35 cellular contexts compared by ENCODE assay signal in genomic region chr7:86837235-86837634, GRCh38.
"Had no signal": no experiment of that assay in that cellular context is flagged by ENCODE, and none has a peak within 500 bp of the region (broad histone marks: within the 10 kb centered on the region; RNA-seq: fewer than 3 reads in every experiment).

No MANE protein-coding gene starts in this region.

- DNase-seq: activated CD4-positive, alpha-beta memory T cell treated with anti-CD3 and anti-CD28 coated beads, Interleukin-2, amount 10 ng/mL, durations not matched to agents 7 days and 5 days; activated CD4-positive, alpha-beta T cell treated with anti-CD3 and anti-CD28 coated beads for 1 hour; activated CD4-positive, alpha-beta T cell treated with anti-CD3 and anti-CD28 coated beads for 36 hours; activated CD4-positive, alpha-beta T cell treated with anti-CD3 and anti-CD28 coated beads for 48 hours; activated CD4-positive, alpha-beta T cell treated with anti-CD3 and anti-CD28 coated beads, Interleukin-2, amount 10 ng/mL, durations not matched to agents 7 days and 5 days; activated CD4-positive, alpha-beta T cell treated with anti-CD3 and anti-CD28 coated beads, Interleukin-2, amount 50 U/mL, for 48 hours; activated CD4-positive, CD25-positive, alpha-beta regulatory T cell; activated CD8-positive, alpha-beta memory T cell treated with anti-CD3 and anti-CD28 coated beads for 24 hours; activated CD8-positive, alpha-beta memory T cell treated with anti-CD3 and anti-CD28 coated beads, Interleukin-2, amount 10 ng/mL, durations not matched to agents 7 days and 5 days; activated CD8-positive, alpha-beta memory T cell treated with anti-CD3 and anti-CD28 coated beads, Interleukin-2, amount 50 U/mL, for 48 hours; activated CD8-positive, alpha-beta T cell treated with anti-CD3 and anti-CD28 coated beads, Interleukin-2, amount 10 ng/mL, durations not matched to agents 7 days and 5 days; activated effector memory CD4-positive, alpha-beta T cell treated with Interleukin-2 at 50 U/mL for 16 hours; activated gamma-delta T cell; activated naive CD4-positive, alpha-beta T cell treated with anti-CD3 and anti-CD28 coated beads, Interleukin-2, amount 10 ng/mL, durations not matched to agents 7 days and 5 days; activated naive CD4-positive, alpha-beta T cell treated with Interleukin-2 at 50 U/mL for 16 hours; activated naive CD8-positive, alpha-beta T cell treated with anti-CD3 and anti-CD28 coated beads, Interleukin-2, amount 10 ng/mL, durations not matched to agents 7 days and 5 days; activated naive CD8-positive, alpha-beta T cell treated with anti-CD3 and anti-CD28 coated beads, Interleukin-2, amount 50 U/mL, for 24 hours; activated T-cell treated with anti-CD3 and anti-CD28 coated beads, Interleukin-2, amount 50 U/mL, for 24 hours; activated T-cell treated with anti-CD3 and anti-CD28 coated beads, Interleukin-2, amount 50 U/mL, for 48 hours; amygdala; anterior cingulate cortex; body of pancreas; brain microvascular endothelial cell; central memory CD4-positive, alpha-beta T cell; cerebellar nuclear complex; T-cell; T-helper 17 cell had no signal

- H3K27me3 Mint-ChIP-seq: activated CD4-positive, alpha-beta memory T cell treated with anti-CD3 and anti-CD28 coated beads, Interleukin-2, amount 10 ng/mL, durations not matched to agents 7 days and 5 days; activated CD4-positive, alpha-beta T cell treated with anti-CD3 and anti-CD28 coated beads, Interleukin-2, amount 10 ng/mL, durations not matched to agents 7 days and 5 days; activated CD8-positive, alpha-beta memory T cell treated with anti-CD3 and anti-CD28 coated beads, Interleukin-2, amount 10 ng/mL, durations not matched to agents 7 days and 5 days; activated naive CD4-positive, alpha-beta T cell treated with anti-CD3 and anti-CD28 coated beads, Interleukin-2, amount 10 ng/mL, durations not matched to agents 7 days and 5 days; activated naive CD4-positive, alpha-beta T cell treated with anti-CD3 and anti-CD28 coated beads, Interleukin-2, amount 50 U/mL, for 24 hours; activated naive CD8-positive, alpha-beta T cell; activated naive CD8-positive, alpha-beta T cell treated with anti-CD3 and anti-CD28 coated beads, Interleukin-2, amount 10 ng/mL, durations not matched to agents 7 days and 5 days; activated T-cell treated with anti-CD3 and anti-CD28 coated beads, Interleukin-2, amount 50 U/mL, for 24 hours; T-cell had no signal

- H3K4me1 ChIP-seq: body of pancreas, breast epithelium had no signal

- H3K9me3 ChIP-seq: body of pancreas, breast epithelium had no signal

- H3K4me3 Mint-ChIP-seq: activated CD4-positive, alpha-beta memory T cell treated with anti-CD3 and anti-CD28 coated beads, Interleukin-2, amount 10 ng/mL, durations not matched to agents 7 days and 5 days; activated CD4-positive, alpha-beta T cell treated with anti-CD3 and anti-CD28 coated beads for 36 hours; activated CD4-positive, alpha-beta T cell treated with anti-CD3 and anti-CD28 coated beads, Interleukin-2, amount 10 ng/mL, durations not matched to agents 7 days and 5 days; activated CD8-positive, alpha-beta memory T cell treated with anti-CD3 and anti-CD28 coated beads, Interleukin-2, amount 10 ng/mL, durations not matched to agents 7 days and 5 days; activated CD8-positive, alpha-beta T cell treated with anti-CD3 and anti-CD28 coated beads, Interleukin-2, amount 10 ng/mL, durations not matched to agents 7 days and 5 days; activated naive CD4-positive, alpha-beta T cell treated with anti-CD3 and anti-CD28 coated beads, Interleukin-2, amount 10 ng/mL, durations not matched to agents 7 days and 5 days; activated naive CD4-positive, alpha-beta T cell treated with anti-CD3 and anti-CD28 coated beads, Interleukin-2, amount 50 U/mL, for 24 hours; activated naive CD8-positive, alpha-beta T cell; activated naive CD8-positive, alpha-beta T cell treated with anti-CD3 and anti-CD28 coated beads, Interleukin-2, amount 10 ng/mL, durations not matched to agents 7 days and 5 days; activated naive CD8-positive, alpha-beta T cell treated with anti-CD3 and anti-CD28 coated beads, Interleukin-2, amount 50 U/mL, for 24 hours; activated T-cell treated with anti-CD3 and anti-CD28 coated beads, Interleukin-2, amount 50 U/mL, for 24 hours; T-cell; T-helper 17 cell had no signal

- H3K9me3 Mint-ChIP-seq: activated CD4-positive, alpha-beta memory T cell treated with anti-CD3 and anti-CD28 coated beads, Interleukin-2, amount 10 ng/mL, durations not matched to agents 7 days and 5 days; activated CD4-positive, alpha-beta T cell treated with anti-CD3 and anti-CD28 coated beads, Interleukin-2, amount 10 ng/mL, durations not matched to agents 7 days and 5 days; activated naive CD4-positive, alpha-beta T cell treated with anti-CD3 and anti-CD28 coated beads, Interleukin-2, amount 10 ng/mL, durations not matched to agents 7 days and 5 days; activated naive CD4-positive, alpha-beta T cell treated with anti-CD3 and anti-CD28 coated beads, Interleukin-2, amount 50 U/mL, for 24 hours; activated naive CD8-positive, alpha-beta T cell treated with anti-CD3 and anti-CD28 coated beads, Interleukin-2, amount 10 ng/mL, durations not matched to agents 7 days and 5 days; activated naive CD8-positive, alpha-beta T cell treated with anti-CD3 and anti-CD28 coated beads, Interleukin-2, amount 50 U/mL, for 24 hours; activated T-cell treated with anti-CD3 and anti-CD28 coated beads, Interleukin-2, amount 50 U/mL, for 24 hours; activated T-helper 2 cell treated with anti-CD3 and anti-CD28 coated beads, Interferon-gamma antibody, Interleukin-2, Interleukin-4, amounts not matched to agents 10 μg/mL and 5 μg/mL and 100 μg/mL, durations not matched to agents 14 hours and 24 hours and 36 hours; T-cell had no signal

- H3K27me3 ChIP-seq: body of pancreas, brain microvascular endothelial cell, breast epithelium had no signal

- H3K4me1 Mint-ChIP-seq: activated CD4-positive, alpha-beta memory T cell treated with anti-CD3 and anti-CD28 coated beads, Interleukin-2, amount 10 ng/mL, durations not matched to agents 7 days and 5 days; activated CD4-positive, alpha-beta T cell treated with anti-CD3 and anti-CD28 coated beads for 36 hours; activated CD4-positive, alpha-beta T cell treated with anti-CD3 and anti-CD28 coated beads, Interleukin-2, amount 10 ng/mL, durations not matched to agents 7 days and 5 days; activated CD8-positive, alpha-beta memory T cell treated with anti-CD3 and anti-CD28 coated beads, Interleukin-2, amount 10 ng/mL, durations not matched to agents 7 days and 5 days; activated naive CD4-positive, alpha-beta T cell treated with anti-CD3 and anti-CD28 coated beads, Interleukin-2, amount 10 ng/mL, durations not matched to agents 7 days and 5 days; activated naive CD4-positive, alpha-beta T cell treated with anti-CD3 and anti-CD28 coated beads, Interleukin-2, amount 50 U/mL, for 24 hours; activated naive CD8-positive, alpha-beta T cell treated with anti-CD3 and anti-CD28 coated beads, Interleukin-2, amount 10 ng/mL, durations not matched to agents 7 days and 5 days; activated naive CD8-positive, alpha-beta T cell treated with anti-CD3 and anti-CD28 coated beads, Interleukin-2, amount 50 U/mL, for 24 hours; T-cell; T-helper 17 cell had no signal

- H3K4me3 ChIP-seq: body of pancreas, breast epithelium had no signal

- H3K36me3 Mint-ChIP-seq: activated CD8-positive, alpha-beta memory T cell treated with anti-CD3 and anti-CD28 coated beads, Interleukin-2, amount 10 ng/mL, durations not matched to agents 7 days and 5 days; activated naive CD4-positive, alpha-beta T cell treated with anti-CD3 and anti-CD28 coated beads, Interleukin-2, amount 10 ng/mL, durations not matched to agents 7 days and 5 days; activated naive CD4-positive, alpha-beta T cell treated with anti-CD3 and anti-CD28 coated beads, Interleukin-2, amount 50 U/mL, for 24 hours; activated naive CD8-positive, alpha-beta T cell; activated naive CD8-positive, alpha-beta T cell treated with anti-CD3 and anti-CD28 coated beads, Interleukin-2, amount 10 ng/mL, durations not matched to agents 7 days and 5 days had no signal

- FAIRE-seq: astrocyte, TTC549 had no signal

- ATAC-seq: activated CD4-positive, alpha-beta T cell treated with anti-CD3 and anti-CD28 coated beads for 36 hours; activated CD4-positive, CD25-positive, alpha-beta regulatory T cell treated with anti-CD3 and anti-CD28 coated beads, Interleukin-2, amount 50 U/mL, for 24 hours; activated CD8-positive, alpha-beta memory T cell treated with anti-CD3 and anti-CD28 coated beads, Interleukin-2, amount 10 ng/mL, durations not matched to agents 7 days and 5 days; activated CD8-positive, alpha-beta T cell treated with anti-CD3 and anti-CD28 coated beads, Interleukin-2, amount 10 ng/mL, durations not matched to agents 7 days and 5 days; activated naive CD8-positive, alpha-beta T cell treated with anti-CD3 and anti-CD28 coated beads, Interleukin-2, amount 50 U/mL, for 24 hours; body of pancreas; T-cell; T-helper 17 cell had no signal

- H3K36me3 ChIP-seq: brain microvascular endothelial cell, breast epithelium had no signal

- H3K27ac ChIP-seq: body of pancreas, brain microvascular endothelial cell, breast epithelium, VCaP had no signal

- H3K27ac Mint-ChIP-seq: activated CD4-positive, alpha-beta memory T cell treated with anti-CD3 and anti-CD28 coated beads, Interleukin-2, amount 10 ng/mL, durations not matched to agents 7 days and 5 days; activated CD4-positive, alpha-beta T cell treated with anti-CD3 and anti-CD28 coated beads for 36 hours; activated CD4-positive, alpha-beta T cell treated with anti-CD3 and anti-CD28 coated beads, Interleukin-2, amount 10 ng/mL, durations not matched to agents 7 days and 5 days; activated CD8-positive, alpha-beta memory T cell treated with anti-CD3 and anti-CD28 coated beads, Interleukin-2, amount 10 ng/mL, durations not matched to agents 7 days and 5 days; activated CD8-positive, alpha-beta T cell treated with anti-CD3 and anti-CD28 coated beads, Interleukin-2, amount 10 ng/mL, durations not matched to agents 7 days and 5 days; activated naive CD4-positive, alpha-beta T cell treated with anti-CD3 and anti-CD28 coated beads, Interleukin-2, amount 10 ng/mL, durations not matched to agents 7 days and 5 days; activated naive CD4-positive, alpha-beta T cell treated with anti-CD3 and anti-CD28 coated beads, Interleukin-2, amount 50 U/mL, for 24 hours; activated naive CD8-positive, alpha-beta T cell; activated naive CD8-positive, alpha-beta T cell treated with anti-CD3 and anti-CD28 coated beads, Interleukin-2, amount 10 ng/mL, durations not matched to agents 7 days and 5 days; activated naive CD8-positive, alpha-beta T cell treated with anti-CD3 and anti-CD28 coated beads, Interleukin-2, amount 50 U/mL, for 24 hours; activated T-cell treated with anti-CD3 and anti-CD28 coated beads, Interleukin-2, amount 50 U/mL, for 24 hours; activated T-helper 2 cell treated with anti-CD3 and anti-CD28 coated beads, Interferon-gamma antibody, Interleukin-2, Interleukin-4, amounts not matched to agents 10 μg/mL and 5 μg/mL and 100 μg/mL, durations not matched to agents 14 hours and 24 hours and 36 hours; T-cell; T-helper 17 cell had no signal
